ENCODE assay signal across 25 cellular contexts in genomic region chr5:123585871-123586270, GRCh38.
DNase-seq lines count a peak whose midpoint lies in the region; ATAC-seq, FAIRE-seq and TF ChIP-seq lines count a peak whose summit lies in the region.
"Had no signal": no experiment of that assay in that cellular context is flagged by ENCODE, and none has a peak within 500 bp of the region (broad histone marks: within the 10 kb centered on the region; RNA-seq: fewer than 3 reads in every experiment).

No MANE protein-coding gene starts in this region.

- H3K27ac ChIP-seq in A549 (no peak overlapping the region), fibroblast of lung (ENCODE audit: insufficient read depth, low read length) (no peak overlapping the region), psoas muscle (no peak overlapping the region), upper lobe of right lung (no peak overlapping the region)
- H3K27ac ChIP-seq: 22Rv1, GM23248, PC-9, SJSA1 had no signal

- peaks cover 2% of the 10 kb centered on the region for H3K36me3 Mint-ChIP-seq in T-helper 17 cell (ENCODE audit: low read depth)

- H3K27me3 Mint-ChIP-seq in T-helper 17 cell, result no peaks in the 10 kb centered on the region
- H3K27me3 Mint-ChIP-seq: CD4-positive, CD25-positive, alpha-beta regulatory T cell had no signal

- POLR2A ChIA-PET in A549 (lab: Yijun Ruan, JAX), result no interaction called here

- H3K27me3 ChIP-seq in fibroblast of lung (ENCODE audit: control insufficient read depth, insufficient read depth, low read length) (no peaks in the 10 kb centered on the region), psoas muscle (ENCODE audit: insufficient read depth in 3 of 3, low read length in 2 of 3) (no peaks in the 10 kb centered on the region), upper lobe of right lung (no peaks in the 10 kb centered on the region)
- H3K27me3 ChIP-seq: MG63, SJSA1 had no signal

- CTCF ChIA-PET in A549 (lab: Yijun Ruan, JAX), result no interaction called here

- ATAC-seq in A549 (no peak), T-helper 17 cell (no peak), GM18867 (IDR thresholded peaks at IDR 0.05; ENCODE audit: unreplicated experiment) (no peak), psoas muscle (no peak), upper lobe of right lung (no peak)

- H3K4me2 ChIP-seq in A549 (no peak overlapping the region), fibroblast of lung (ENCODE audit: extremely low read depth, insufficient read depth, low read length) (no peak overlapping the region)
- H3K4me2 ChIP-seq: PC-9 had no signal

- TF ChIP-seq EP300 in A549 (IDR thresholded peaks at IDR 0.05), result no peak

- H2AFZ ChIP-seq in fibroblast of lung (ENCODE audit: low read length), result no peak overlapping the region
- H2AFZ ChIP-seq: GM23248, PC-9 had no signal

- no peak for DNase-seq in A549 (ENCODE audit: low read depth in 1 of 2, low spot score in 1 of 2)
- no peak for DNase-seq in T-helper 17 cell
- peak; percentile 3 for DNase-seq in dermis blood vessel endothelial cell
- peak; percentile 12 to 21 for DNase-seq in fibroblast of lung (ENCODE audit: low read depth in 2 of 2)
- no peak for DNase-seq in psoas muscle
- no peak for DNase-seq in stimulated activated naive CD4-positive, alpha-beta T cell (lab: John Stamatoyannopoulos, UW)
- no peak for DNase-seq in upper lobe of right lung
- DNase-seq: ACHN; CD4-positive, CD25-positive, alpha-beta regulatory T cell; GM23248; H7; KBM-7; MG63; NCI-H2029 treated with DMSO at 0.1 percent for 48 hours; NCI-H2227 treated with DMSO at 0.1 percent for 48 hours; NCI-H526 treated with DMSO at 0.1 percent for 48 hours; PC-9; Right ventricle myocardium superior; RPMI8226 had no signal

- H3K4me1 ChIP-seq in A549 (no peaks in the 10 kb centered on the region), fibroblast of lung (ENCODE audit: control insufficient read depth, extremely low read depth, insufficient read depth, low read length) (no peaks in the 10 kb centered on the region), psoas muscle (no peaks in the 10 kb centered on the region), upper lobe of right lung (no peaks in the 10 kb centered on the region)
- H3K4me1 ChIP-seq: SJSA1 had no signal

- H3K4me3 Mint-ChIP-seq in T-helper 17 cell, result no peak overlapping the region
- H3K4me3 Mint-ChIP-seq: CD4-positive, CD25-positive, alpha-beta regulatory T cell had no signal

- intact Hi-C loops in psoas muscle (cut with DNase I), result no loop called here
- intact Hi-C loops in upper lobe of right lung (cut with DNase I), result no loop called here

- no peaks in the 10 kb centered on the region for H3K79me2 ChIP-seq in fibroblast of lung (ENCODE audit: control insufficient read depth, insufficient read depth, low read length)

- H3K9me3 ChIP-seq in A549 (no peaks in the 10 kb centered on the region), T-helper 17 cell (ENCODE audit: control insufficient read depth, low read length, poor library complexity, severe bottlenecking) (no peaks in the 10 kb centered on the region), fibroblast of lung (ENCODE audit: control insufficient read depth, insufficient read depth, low read depth, low read length) (no peaks in the 10 kb centered on the region), psoas muscle (no peaks in the 10 kb centered on the region), upper lobe of right lung (no peaks in the 10 kb centered on the region)
- H3K9me3 ChIP-seq: SJSA1 had no signal

- no peak for TF ChIP-seq RAD21 in A549 (conservative IDR thresholded peaks at IDR 0.05 in 1 of 2, IDR thresholded peaks at IDR 0.05 in 1 of 2)

- WGBS in A549 (ENCODE audit: missing lambda C conversion rate), result 91% methylated on average over 2 of the region's 2 CpGs
- WGBS in psoas muscle, 3 donors, result 81 to 90% (median 87%) methylated on average over 2 of the region's 2 CpGs

- peak overlapping the region; percentile 9 for H3K27ac Mint-ChIP-seq in T-helper 17 cell
- H3K27ac Mint-ChIP-seq: CD4-positive, CD25-positive, alpha-beta regulatory T cell had no signal

- no peaks in the 10 kb centered on the region for H4K20me1 ChIP-seq in fibroblast of lung (ENCODE audit: control insufficient read depth, extremely low read depth, insufficient read depth, low read length)

- H3K4me3 ChIP-seq in A549 (no peak overlapping the region), fibroblast of lung (replicated peaks in 1 of 4; ENCODE audit: control extremely low read depth in 1 of 4, insufficient read depth in 1 of 4, low read depth in 3 of 4, low read length in 4 of 4) (no peak overlapping the region), psoas muscle (no peak overlapping the region), upper lobe of right lung (no peak overlapping the region)
- H3K4me3 ChIP-seq: GM23248, MG63, PC-9, SJSA1 had no signal

- H3K9ac ChIP-seq in fibroblast of lung (ENCODE audit: insufficient read depth, low read length), result no peak overlapping the region
- H3K9ac ChIP-seq: GM23248 had no signal

- H3K4me1 Mint-ChIP-seq in T-helper 17 cell, result no peaks in the 10 kb centered on the region

- H3K36me3 ChIP-seq in fibroblast of lung (ENCODE audit: control insufficient read depth, insufficient read depth, low read length), result no peaks in the 10 kb centered on the region
- H3K36me3 ChIP-seq in psoas muscle (ENCODE audit: insufficient read depth in 1 of 2, low read depth in 1 of 2), result peaks cover 0 to 11% of the 10 kb centered on the region in 2 donors
- H3K36me3 ChIP-seq in upper lobe of right lung, result no peaks in the 10 kb centered on the region
- H3K36me3 ChIP-seq: SJSA1 had no signal

- peak; percentile 49 for FAIRE-seq in A549 (lab: Jason Lieb, UNC)
- FAIRE-seq: D721Med, GM18507, HTR-8/SVneo had no signal

- no peak for TF ChIP-seq CTCF in A549 (IDR thresholded peaks at IDR 0.05)
- no peak for TF ChIP-seq CTCF in fibroblast of lung (conservative IDR thresholded peaks at IDR 0.05 in 1 of 2, IDR thresholded peaks at IDR 0.05 in 1 of 2; ENCODE audit: low read depth in 1 of 2, low read length in 2 of 2)
- no peak for TF ChIP-seq CTCF in psoas muscle (IDR thresholded peaks at IDR 0.05)
- TF ChIP-seq CTCF in upper lobe of right lung (IDR thresholded peaks at IDR 0.05), result no peak

- no peak for TF ChIP-seq POLR2A in A549 (IDR thresholded peaks at IDR 0.05; ENCODE audit: low read length)

TF ChIP-seq in A549, 52 proteins besides CTCF, POLR2A, EP300 and RAD21 (continues in another document):
- TF ChIP-seq RARB (CRISPR knock-in tag; IDR thresholded peaks at IDR 0.05) (no peak), CEBPB (IDR thresholded peaks at IDR 0.05) (no peak), REST (IDR thresholded peaks at IDR 0.05) (no peak), BCL3 (IDR thresholded peaks at IDR 0.05) (no peak), PBX3 (IDR thresholded peaks at IDR 0.05) (no peak), TFCP2L1 (CRISPR knock-in tag; IDR thresholded peaks at IDR 0.05) (no peak), MAZ (IDR thresholded peaks at IDR 0.05; ENCODE audit: borderline replicate concordance, low read depth, low read length) (no peak), JUN (IDR thresholded peaks at IDR 0.05) (no peak), HOXA7 (CRISPR knock-in tag; IDR thresholded peaks at IDR 0.05) (no peak), CBX2 (IDR thresholded peaks at IDR 0.05; ENCODE audit: borderline replicate concordance, low read depth) (no peak), FOSB (CRISPR knock-in tag; IDR thresholded peaks at IDR 0.05) (no peak), HOXB5 (CRISPR knock-in tag; IDR thresholded peaks at IDR 0.05) (no peak), HDAC2 (IDR thresholded peaks at IDR 0.05) (no peak), EHMT2 (IDR thresholded peaks at IDR 0.05; ENCODE audit: low read depth) (no peak)

Comparison
In these comparisons a context has a peak if more than half of its experiments do, and no peak if none do; other contexts are left out.
1. DNase-seq: peak in dermis blood vessel endothelial cell (single experiment) and fibroblast of lung (2 of 2); none in A549 (0 of 2), T-helper 17 cell (0 of 3), psoas muscle (0 of 2), stimulated activated naive CD4-positive, alpha-beta T cell (0 of 6) and upper lobe of right lung (single experiment).